Comparison of ENCODE assay signal across 34 cellular contexts in genomic region chr6:88365656-88366055, GRCh38.
"Had no signal": no experiment of that assay in that cellular context is flagged by ENCODE, and none has a peak within 500 bp of the region (broad histone marks: within the 10 kb centered on the region; RNA-seq: fewer than 3 reads in every experiment).

No MANE protein-coding gene starts in this region.

- ATAC-seq: activated CD8-positive, alpha-beta T cell treated with anti-CD3 and anti-CD28 coated beads for 36 hours; activated T-cell treated with anti-CD3 and anti-CD28 coated beads, Interleukin-2, amount 50 U/mL, for 72 hours; activated T-helper 17 cell treated with anti-CD3 and anti-CD28 coated beads, Interleukin-2, amount 50 U/mL, for 72 hours; K562; PC-3 had no signal

- FAIRE-seq: bronchial epithelial cell, K562, RCC 7860 had no signal

- H3K27ac ChIP-seq: RWPE1, WERI-Rb-1 had no signal

- H3K4me3 ChIP-seq: ascending aorta, K562 had no signal

- H3K27me3 ChIP-seq: ascending aorta had no signal

- H3K9me3 ChIP-seq: ascending aorta had no signal

- H3K36me3 ChIP-seq: ascending aorta, WERI-Rb-1 had no signal

- DNase-seq: activated CD4-positive, alpha-beta T cell treated with anti-CD3 and anti-CD28 coated beads for 1 hour; activated CD4-positive, alpha-beta T cell treated with anti-CD3 and anti-CD28 coated beads for 48 hours; activated CD4-positive, CD25-positive, alpha-beta regulatory T cell; activated CD8-positive, alpha-beta T cell treated with anti-CD3 and anti-CD28 coated beads for 36 hours; activated effector memory CD4-positive, alpha-beta T cell treated with anti-CD3 and anti-CD28 coated beads, Interleukin-2, amount 50 U/mL, for 16 hours; activated naive CD4-positive, alpha-beta T cell; activated naive CD4-positive, alpha-beta T cell treated with anti-CD3 and anti-CD28 coated beads, Interleukin-2, amount 50 U/mL, for 16 hours; activated naive CD8-positive, alpha-beta T cell treated with anti-CD3 and anti-CD28 coated beads for 36 hours; activated T-cell treated with anti-CD3 and anti-CD28 coated beads, Interleukin-2, amount 50 U/mL, for 1 hour; activated T-cell treated with anti-CD3 and anti-CD28 coated beads, Interleukin-2, amount 50 U/mL, for 72 hours; amygdala; caudate nucleus; NCI-H1105 treated with DMSO at 0.1 percent for 48 hours; NCI-H1436; NCI-H1694; NCI-H1930; NCI-H2081 treated with DMSO at 0.1 percent for 48 hours; NCI-H510A; NCI-H526; NCI-H748 treated with DMSO at 0.1 percent for 48 hours; NK-92 treated with Interleukin-12 subunit alpha and Interleukin-12 subunit beta, amount 100 ng/mL, for 24 hours; PC-3; Right ventricle myocardium superior; SW 1271; T-helper 1 cell; T-helper 2 cell; T-helper 9 cell; WERI-Rb-1 had no signal
